In the genomic region with DNA sequence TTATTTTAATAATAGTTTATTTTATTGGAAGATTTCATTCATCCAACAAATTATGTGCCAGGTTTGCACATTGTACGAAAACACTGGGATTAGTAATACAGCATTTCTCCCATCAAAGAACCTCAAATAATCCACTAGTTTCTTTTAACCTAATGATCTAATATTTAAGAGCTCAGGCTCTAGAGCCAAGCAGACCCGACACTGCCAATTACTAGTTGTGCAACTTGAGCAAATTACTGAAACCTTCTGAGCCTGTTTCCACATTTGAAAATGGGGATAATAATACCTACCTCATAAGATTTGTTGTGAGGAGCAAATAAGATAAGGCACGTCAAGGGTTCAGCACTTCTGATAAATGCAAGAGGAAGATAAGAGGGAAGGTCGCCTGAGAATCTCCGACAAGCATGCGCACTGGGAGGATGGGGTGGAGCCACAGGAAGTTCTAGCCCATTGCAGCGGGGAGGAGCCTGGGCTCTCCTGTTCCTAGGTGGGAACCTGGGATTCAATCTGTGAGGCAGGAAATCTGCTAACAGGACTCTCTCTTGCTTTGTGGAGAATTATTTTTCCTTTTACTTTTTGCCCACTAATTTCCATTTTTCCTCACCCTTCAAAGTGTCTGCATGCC, we compare ENCODE assay signal across 1 cellular context.
TF ChIP-seq lines count a peak whose summit lies in the region.

No MANE protein-coding gene starts in this region.

TF ChIP-seq in H1, 55 proteins besides CTCF, POLR2A, EP300 and RAD21 (continued from another document):
- TF ChIP-seq SIN3A (conservative IDR thresholded peaks at IDR 0.05 in 1 of 2, IDR thresholded peaks at IDR 0.05 in 1 of 2; ENCODE audit: low read depth in 1 of 2, low read length in 2 of 2), result no peak
